In genomic region chr2:106270471-106270891, GRCh38 we compare ENCODE assay signal across 9 cellular contexts.
DNase-seq lines count a peak whose midpoint lies in the region; TF ChIP-seq lines count a peak whose summit lies in the region.
"Had no signal": no experiment of that assay in that cellular context is flagged by ENCODE, and none has a peak within 500 bp of the region (broad histone marks: within the 10 kb centered on the region; RNA-seq: fewer than 3 reads in every experiment).

No MANE protein-coding gene starts in this region.

- no peak overlapping the region for H4K12ac ChIP-seq in trophoblast cell (ENCODE audit: low read depth, low read length)

- no peaks in the 10 kb centered on the region for H3K36me3 ChIP-seq in Peyer's patch
- H3K36me3 ChIP-seq in fibroblast of lung (ENCODE audit: control insufficient read depth, insufficient read depth, low read length): no peaks in the 10 kb centered on the region
- no peaks in the 10 kb centered on the region for H3K36me3 ChIP-seq in trophoblast cell (ENCODE audit: control insufficient read depth in 1 of 2, insufficient read depth in 2 of 2, low read length in 2 of 2)

- H3K4me1 ChIP-seq in Peyer's patch: peaks cover 0 to 8% (median 0%) of the 10 kb centered on the region in 4 donors
- H3K4me1 ChIP-seq in fibroblast of lung (ENCODE audit: control insufficient read depth, extremely low read depth, insufficient read depth, low read length): no peaks in the 10 kb centered on the region
- H3K4me1 ChIP-seq in trophoblast cell (ENCODE audit: control insufficient read depth in 1 of 2, insufficient read depth in 2 of 2, low read length in 2 of 2): no peaks in the 10 kb centered on the region

- H2AFZ ChIP-seq in fibroblast of lung (ENCODE audit: low read length): peak overlapping the region; percentile 24
- no peak overlapping the region for H2AFZ ChIP-seq in trophoblast cell (ENCODE audit: insufficient read depth, low read length, poor library complexity)

- H4K91ac ChIP-seq in trophoblast cell (ENCODE audit: low read depth, low read length): no peak overlapping the region

- H3K14ac ChIP-seq in trophoblast cell (ENCODE audit: low read length): no peak overlapping the region

- H3K27me3 ChIP-seq in Peyer's patch: no peaks in the 10 kb centered on the region
- no peaks in the 10 kb centered on the region for H3K27me3 ChIP-seq in fibroblast of lung (ENCODE audit: control insufficient read depth, insufficient read depth, low read length)
- H3K27me3 ChIP-seq in trophoblast cell (ENCODE audit: insufficient read depth, low read length): no peaks in the 10 kb centered on the region

- H3K18ac ChIP-seq in trophoblast cell (ENCODE audit: low read length): no peak overlapping the region

- no peaks in the 10 kb centered on the region for H3K9me3 ChIP-seq in Peyer's patch
- H3K9me3 ChIP-seq in fibroblast of lung (ENCODE audit: control insufficient read depth, insufficient read depth, low read depth, low read length): no peaks in the 10 kb centered on the region
- H3K9me3 ChIP-seq in trophoblast cell (ENCODE audit: insufficient read depth, low read depth, low read length): peaks cover 7% of the 10 kb centered on the region

- H3K4me3 ChIP-seq in Peyer's patch (peak overlapping the region in 3 of 4 donors; percentile 37 to 56 (median 50)), fibroblast of lung (replicated peaks in 1 of 4; ENCODE audit: control extremely low read depth in 1 of 4, insufficient read depth in 1 of 4, low read depth in 3 of 4, low read length in 4 of 4) (peak overlapping the region in 3 of 4 experiments; percentile 6 to 37 (median 21)), trophoblast cell (ENCODE audit: low read depth, low read length) (no peak overlapping the region)

- H3K4me2 ChIP-seq in fibroblast of lung (ENCODE audit: extremely low read depth, insufficient read depth, low read length) (no peak overlapping the region), trophoblast cell (ENCODE audit: low read length) (no peak overlapping the region)

- H3K9ac ChIP-seq in fibroblast of lung (ENCODE audit: insufficient read depth, low read length) (no peak overlapping the region), trophoblast cell (ENCODE audit: low read length) (no peak overlapping the region)

- H3K79me1 ChIP-seq in trophoblast cell (ENCODE audit: low read length): no peaks in the 10 kb centered on the region

- no peak overlapping the region for H2BK120ac ChIP-seq in trophoblast cell (ENCODE audit: insufficient read depth, low read length, poor library complexity)

- H2AK5ac ChIP-seq in trophoblast cell (ENCODE audit: low read length): no peak overlapping the region

- H4K8ac ChIP-seq in trophoblast cell (ENCODE audit: low read depth, low read length): no peak overlapping the region

- TF ChIP-seq CTCF in C4-2B (conservative IDR thresholded peaks at IDR 0.05): no peak
- no peak for TF ChIP-seq CTCF in Peyer's patch (IDR thresholded peaks at IDR 0.05)
- no peak for TF ChIP-seq CTCF in fibroblast of lung (conservative IDR thresholded peaks at IDR 0.05 in 1 of 2, IDR thresholded peaks at IDR 0.05 in 1 of 2; ENCODE audit: low read depth in 1 of 2, low read length in 2 of 2)

- H3K27ac ChIP-seq in C4-2B (peak overlapping the region; percentile 22), Peyer's patch (no peak overlapping the region), fibroblast of lung (ENCODE audit: insufficient read depth, low read length) (no peak overlapping the region), trophoblast cell (ENCODE audit: low read depth, low read length) (no peak overlapping the region)

- no peak overlapping the region for H2BK5ac ChIP-seq in trophoblast cell (ENCODE audit: low read depth, low read length, poor library complexity)

- peak overlapping the region; percentile 2 for H2BK12ac ChIP-seq in trophoblast cell (ENCODE audit: low read length)

- no peak overlapping the region for H3K23ac ChIP-seq in trophoblast cell (ENCODE audit: low read length)

- TF ChIP-seq POLR2A in Peyer's patch (IDR thresholded peaks at IDR 0.05): no peak

- no peak overlapping the region for H3K4ac ChIP-seq in trophoblast cell (ENCODE audit: low read depth, low read length)

- WGBS in trophoblast cell (ENCODE audit: extremely low coverage, insufficient coverage, insufficient read length): no CpG with 5 or more reads among the region's 9 CpGs

- no peaks in the 10 kb centered on the region for H4K20me1 ChIP-seq in fibroblast of lung (ENCODE audit: control insufficient read depth, extremely low read depth, insufficient read depth, low read length)

- H3K79me2 ChIP-seq in fibroblast of lung (ENCODE audit: control insufficient read depth, insufficient read depth, low read length): no peaks in the 10 kb centered on the region
- no peaks in the 10 kb centered on the region for H3K79me2 ChIP-seq in trophoblast cell (ENCODE audit: control insufficient read depth, insufficient read depth, low read length, poor library complexity)

- DNase-seq in Peyer's patch (peak in 1 of 3 donors; percentile 57), fibroblast of lung (ENCODE audit: low read depth in 2 of 2) (no peak), trophoblast cell (peak in 1 of 2 donors; percentile 10), NCI-H774 (lab: John Stamatoyannopoulos, UW) (no peak), RPMI8226 (no peak), mesenteric fat pad (ENCODE audit: low spot score) (no peak), DMS153 (lab: John Stamatoyannopoulos, UW) (no peak)
- DNase-seq: DND-41 had no signal
